ENCODE assay signal across 1 cellular context in genomic region chr2:46270384-46270783, GRCh38.
TF ChIP-seq lines count a peak whose summit lies in the region.

No MANE protein-coding gene starts in this region.

TF ChIP-seq in SK-N-SH treated with all-trans-retinoic acid at 6 μM for 48 hours, 23 proteins besides CTCF, POLR2A, EP300 and RAD21 (continued from another document):
- TF ChIP-seq POU6F1 (CRISPR knock-in tag; IDR thresholded peaks at IDR 0.05; ENCODE audit: borderline replicate concordance, low read depth) (no peak), TCF4 (CRISPR knock-in tag; IDR thresholded peaks at IDR 0.05; ENCODE audit: borderline replicate concordance) (no peak), CSDC2 (CRISPR knock-in tag; IDR thresholded peaks at IDR 0.05) (no peak), ARNTL (CRISPR knock-in tag; IDR thresholded peaks at IDR 0.05; ENCODE audit: borderline replicate concordance, low read depth) (no peak), SNAI2 (CRISPR knock-in tag; IDR thresholded peaks at IDR 0.05) (no peak), GLIS3 (CRISPR knock-in tag; IDR thresholded peaks at IDR 0.05) (no peak), OSR1 (CRISPR knock-in tag; IDR thresholded peaks at IDR 0.05) (no peak), TSHZ2 (CRISPR knock-in tag; IDR thresholded peaks at IDR 0.05) (no peak), ZFP3 (CRISPR knock-in tag; IDR thresholded peaks at IDR 0.05) (no peak), ZNF70 (CRISPR knock-in tag; IDR thresholded peaks at IDR 0.05) (no peak), ZNF8 (CRISPR knock-in tag; IDR thresholded peaks at IDR 0.05) (no peak)
- TF ChIP-seq, protein P1, sequence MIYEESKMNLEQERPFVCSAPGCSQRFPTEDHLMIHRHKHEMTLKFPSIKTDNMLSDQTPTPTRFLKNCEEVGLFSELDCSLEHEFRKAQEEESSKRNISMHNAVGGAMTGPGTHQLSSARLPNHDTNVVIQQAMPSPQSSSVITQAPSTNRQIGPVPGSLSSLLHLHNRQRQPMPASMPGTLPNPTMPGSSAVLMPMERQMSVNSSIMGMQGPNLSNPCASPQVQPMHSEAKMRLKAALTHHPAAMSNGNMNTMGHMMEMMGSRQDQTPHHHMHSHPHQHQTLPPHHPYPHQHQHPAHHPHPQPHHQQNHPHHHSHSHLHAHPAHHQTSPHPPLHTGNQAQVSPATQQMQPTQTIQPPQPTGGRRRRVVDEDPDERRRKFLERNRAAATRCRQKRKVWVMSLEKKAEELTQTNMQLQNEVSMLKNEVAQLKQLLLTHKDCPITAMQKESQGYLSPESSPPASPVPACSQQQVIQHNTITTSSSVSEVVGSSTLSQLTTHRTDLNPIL (CRISPR knock-in tag; IDR thresholded peaks at IDR 0.05; ENCODE audit: low read depth) = no peak
- TF ChIP-seq, protein P2, sequence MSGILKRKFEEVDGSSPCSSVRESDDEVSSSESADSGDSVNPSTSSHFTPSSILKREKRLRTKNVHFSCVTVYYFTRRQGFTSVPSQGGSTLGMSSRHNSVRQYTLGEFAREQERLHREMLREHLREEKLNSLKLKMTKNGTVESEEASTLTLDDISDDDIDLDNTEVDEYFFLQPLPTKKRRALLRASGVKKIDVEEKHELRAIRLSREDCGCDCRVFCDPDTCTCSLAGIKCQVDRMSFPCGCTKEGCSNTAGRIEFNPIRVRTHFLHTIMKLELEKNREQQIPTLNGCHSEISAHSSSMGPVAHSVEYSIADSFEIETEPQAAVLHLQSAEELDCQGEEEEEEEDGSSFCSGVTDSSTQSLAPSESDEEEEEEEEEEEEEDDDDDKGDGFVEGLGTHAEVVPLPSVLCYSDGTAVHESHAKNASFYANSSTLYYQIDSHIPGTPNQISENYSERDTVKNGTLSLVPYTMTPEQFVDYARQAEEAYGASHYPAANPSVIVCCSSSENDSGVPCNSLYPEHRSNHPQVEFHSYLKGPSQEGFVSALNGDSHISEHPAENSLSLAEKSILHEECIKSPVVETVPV (CRISPR knock-in tag; IDR thresholded peaks at IDR 0.05) = no peak
